In the genomic region with DNA sequence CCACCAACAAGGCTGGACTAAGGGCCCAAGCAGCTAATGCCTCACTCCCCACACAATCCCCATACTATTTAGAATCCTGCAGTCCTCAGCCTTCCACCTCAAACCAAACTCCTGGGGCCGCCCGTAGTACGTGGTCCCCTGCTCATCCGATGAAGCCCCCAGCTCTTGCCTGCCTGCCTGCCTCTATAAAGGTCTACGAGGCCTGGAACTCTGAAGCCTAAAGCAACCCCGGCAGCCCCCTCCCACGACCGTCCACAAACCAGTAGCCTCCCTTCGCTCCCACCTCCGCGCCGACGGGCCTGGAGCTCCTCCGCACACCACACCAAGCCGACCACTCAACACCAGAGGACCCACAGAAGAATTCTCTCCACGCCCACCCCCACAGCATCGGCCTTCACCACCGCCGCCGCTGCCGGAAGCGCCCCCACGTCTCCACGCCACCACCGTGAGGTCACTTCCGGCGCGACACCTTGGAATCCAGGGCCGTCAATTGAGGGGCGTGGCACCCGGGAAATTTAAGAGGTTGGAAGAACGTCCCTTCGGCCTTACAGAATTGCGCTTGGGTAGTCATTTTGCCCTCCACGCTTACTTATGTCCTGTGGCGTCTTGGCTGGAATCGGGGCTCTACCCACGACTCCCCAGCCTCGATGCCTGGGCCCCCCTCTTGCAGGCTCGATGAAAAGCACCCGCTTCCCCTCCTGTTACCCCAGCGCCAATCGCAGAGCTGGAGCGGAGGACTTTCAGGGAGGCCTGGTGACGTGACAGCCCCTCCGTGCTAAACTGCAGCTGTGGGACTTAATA, we compare ENCODE assay signal across 1 cellular context.
TF ChIP-seq lines count a peak whose summit lies in the region.

A gene with protein sequence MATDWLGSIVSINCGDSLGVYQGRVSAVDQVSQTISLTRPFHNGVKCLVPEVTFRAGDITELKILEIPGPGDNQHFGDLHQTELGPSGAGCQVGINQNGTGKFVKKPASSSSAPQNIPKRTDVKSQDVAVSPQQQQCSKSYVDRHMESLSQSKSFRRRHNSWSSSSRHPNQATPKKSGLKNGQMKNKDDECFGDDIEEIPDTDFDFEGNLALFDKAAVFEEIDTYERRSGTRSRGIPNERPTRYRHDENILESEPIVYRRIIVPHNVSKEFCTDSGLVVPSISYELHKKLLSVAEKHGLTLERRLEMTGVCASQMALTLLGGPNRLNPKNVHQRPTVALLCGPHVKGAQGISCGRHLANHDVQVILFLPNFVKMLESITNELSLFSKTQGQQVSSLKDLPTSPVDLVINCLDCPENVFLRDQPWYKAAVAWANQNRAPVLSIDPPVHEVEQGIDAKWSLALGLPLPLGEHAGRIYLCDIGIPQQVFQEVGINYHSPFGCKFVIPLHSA (minus strand): TSS at position 428 of the 801 bp plus-strand sequence. CDS start 20,900 bp downstream, outside the sequence.

TF ChIP-seq in K562, 482 proteins besides CTCF, POLR2A, EP300 and RAD21 (continued from another document and continues in another):
- TF ChIP-seq, protein P1, sequence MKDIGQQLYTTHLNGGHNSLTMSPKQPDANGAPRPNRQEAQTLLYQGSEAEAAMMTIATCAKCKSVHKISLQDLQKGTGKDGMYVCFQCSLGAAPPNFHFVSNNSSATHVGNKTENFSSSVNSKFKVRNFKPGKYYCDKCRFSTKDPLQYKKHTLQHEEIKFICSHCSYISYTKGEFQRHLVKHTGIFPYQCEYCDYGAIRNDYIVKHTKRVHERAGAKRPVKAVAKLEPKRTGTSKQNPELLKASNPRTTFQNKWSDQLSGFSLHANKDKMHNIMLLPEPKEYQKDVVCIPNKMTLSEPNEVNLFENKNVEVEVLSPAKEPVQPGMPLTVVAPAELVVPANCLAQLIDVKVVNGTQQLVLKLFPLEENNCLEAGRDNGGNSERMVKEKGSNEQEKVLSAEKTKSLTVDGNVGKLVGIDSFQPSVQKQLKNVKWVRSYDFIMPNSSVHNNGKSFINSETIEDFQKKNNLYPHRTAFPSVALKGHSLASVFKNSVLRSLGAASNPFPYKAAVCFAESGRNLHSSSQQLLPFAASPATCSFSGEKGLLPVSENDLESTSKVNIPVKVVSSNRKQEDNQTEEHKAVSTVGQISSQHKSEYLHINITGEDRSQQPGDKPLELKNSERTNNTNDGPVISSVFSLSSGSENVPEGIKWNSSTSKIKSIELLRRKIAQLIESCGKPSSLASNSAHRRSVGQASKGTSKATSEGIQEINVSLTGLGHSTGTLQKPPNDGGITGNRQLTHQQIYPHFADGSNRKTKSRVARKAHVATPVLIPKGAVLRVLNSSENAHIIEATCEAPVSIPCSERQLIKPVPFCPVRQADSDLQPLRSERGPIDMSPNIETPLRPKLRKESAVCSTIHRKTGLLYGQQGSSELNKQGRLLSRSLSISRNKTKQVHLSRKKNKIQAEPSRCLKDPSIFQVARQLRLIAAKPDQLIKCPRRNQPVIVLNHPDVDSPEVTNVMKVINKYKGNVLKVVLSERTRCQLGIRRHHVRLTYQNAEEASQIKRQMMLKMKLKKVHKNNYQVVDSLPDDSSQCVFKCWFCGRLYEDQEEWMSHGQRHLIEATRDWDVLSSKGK (CRISPR knock-in tag; IDR thresholded peaks at IDR 0.05), result no peak
- no peak for TF ChIP-seq PPARD (CRISPR knock-in tag; IDR thresholded peaks at IDR 0.05)
- TF ChIP-seq IRF2 (CRISPR knock-in tag; IDR thresholded peaks at IDR 0.05), result no peak
- TF ChIP-seq ZNF24 (IDR thresholded peaks at IDR 0.05), result no peak
- TF ChIP-seq ADNP (tag; IDR thresholded peaks at IDR 0.05), result no peak
- TF ChIP-seq, protein P2, sequence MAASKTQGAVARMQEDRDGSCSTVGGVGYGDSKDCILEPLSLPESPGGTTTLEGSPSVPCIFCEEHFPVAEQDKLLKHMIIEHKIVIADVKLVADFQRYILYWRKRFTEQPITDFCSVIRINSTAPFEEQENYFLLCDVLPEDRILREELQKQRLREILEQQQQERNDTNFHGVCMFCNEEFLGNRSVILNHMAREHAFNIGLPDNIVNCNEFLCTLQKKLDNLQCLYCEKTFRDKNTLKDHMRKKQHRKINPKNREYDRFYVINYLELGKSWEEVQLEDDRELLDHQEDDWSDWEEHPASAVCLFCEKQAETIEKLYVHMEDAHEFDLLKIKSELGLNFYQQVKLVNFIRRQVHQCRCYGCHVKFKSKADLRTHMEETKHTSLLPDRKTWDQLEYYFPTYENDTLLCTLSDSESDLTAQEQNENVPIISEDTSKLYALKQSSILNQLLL (CRISPR knock-in tag; IDR thresholded peaks at IDR 0.05; ENCODE audit: borderline replicate concordance), result no peak
- no peak for TF ChIP-seq SRSF9 (IDR thresholded peaks at IDR 0.05; ENCODE audit: borderline replicate concordance, low read depth, low read length)
- TF ChIP-seq MBD2 (IDR thresholded peaks at IDR 0.05; ENCODE audit: borderline replicate concordance, low read depth), result peak; percentile 55; the same call in 1 of the 2 replicates
- TF ChIP-seq DPF2 (IDR thresholded peaks at IDR 0.05), result no peak; the same call in 1 of the 2 replicates
- TF ChIP-seq CBX3 (IDR thresholded peaks at IDR 0.05; ENCODE audit: borderline replicate concordance in 1 of 2, low read length in 2 of 2), result no peak
- TF ChIP-seq, protein P3, sequence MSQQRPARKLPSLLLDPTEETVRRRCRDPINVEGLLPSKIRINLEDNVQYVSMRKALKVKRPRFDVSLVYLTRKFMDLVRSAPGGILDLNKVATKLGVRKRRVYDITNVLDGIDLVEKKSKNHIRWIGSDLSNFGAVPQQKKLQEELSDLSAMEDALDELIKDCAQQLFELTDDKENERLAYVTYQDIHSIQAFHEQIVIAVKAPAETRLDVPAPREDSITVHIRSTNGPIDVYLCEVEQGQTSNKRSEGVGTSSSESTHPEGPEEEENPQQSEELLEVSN (IDR thresholded peaks at IDR 0.05; ENCODE audit: borderline replicate concordance in 1 of 2, extremely low read depth in 1 of 2, insufficient read depth in 1 of 2, insufficient read length in 1 of 2, low read depth in 1 of 2, low read length in 1 of 2, poor library complexity in 1 of 2, severe bottlenecking in 1 of 2), result peak in 1 of 2 experiments; percentile 33
- peak; percentile 50; the same call in 1 of the 2 replicates for TF ChIP-seq KLF6 (CRISPR knock-in tag; IDR thresholded peaks at IDR 0.05; ENCODE audit: borderline replicate concordance)
- TF ChIP-seq ZNF197 (CRISPR knock-in tag; IDR thresholded peaks at IDR 0.05; ENCODE audit: low read depth), result no peak
- TF ChIP-seq MTA1 (IDR thresholded peaks at IDR 0.05; ENCODE audit: borderline replicate concordance), result peak; percentile 98
- TF ChIP-seq BRF1 (IDR thresholded peaks at IDR 0.05; ENCODE audit: borderline replicate concordance, extremely low read depth, insufficient read length), result no peak
- TF ChIP-seq, protein P4, sequence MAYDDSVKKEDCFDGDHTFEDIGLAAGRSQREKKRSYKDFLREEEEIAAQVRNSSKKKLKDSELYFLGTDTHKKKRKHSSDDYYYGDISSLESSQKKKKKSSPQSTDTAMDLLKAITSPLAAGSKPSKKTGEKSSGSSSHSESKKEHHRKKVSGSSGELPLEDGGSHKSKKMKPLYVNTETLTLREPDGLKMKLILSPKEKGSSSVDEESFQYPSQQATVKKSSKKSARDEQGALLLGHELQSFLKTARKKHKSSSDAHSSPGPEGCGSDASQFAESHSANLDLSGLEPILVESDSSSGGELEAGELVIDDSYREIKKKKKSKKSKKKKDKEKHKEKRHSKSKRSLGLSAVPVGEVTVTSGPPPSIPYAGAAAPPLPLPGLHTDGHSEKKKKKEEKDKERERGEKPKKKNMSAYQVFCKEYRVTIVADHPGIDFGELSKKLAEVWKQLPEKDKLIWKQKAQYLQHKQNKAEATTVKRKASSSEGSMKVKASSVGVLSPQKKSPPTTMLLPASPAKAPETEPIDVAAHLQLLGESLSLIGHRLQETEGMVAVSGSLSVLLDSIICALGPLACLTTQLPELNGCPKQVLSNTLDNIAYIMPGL (CRISPR knock-in tag; IDR thresholded peaks at IDR 0.05), result 0 out of 2 replicates have a peak, but pooled peaks have one; percentile 59
- TF ChIP-seq MTA2 (IDR thresholded peaks at IDR 0.05; ENCODE audit: low read depth), result no peak
- no peak for TF ChIP-seq BCL6 (CRISPR knock-in tag; IDR thresholded peaks at IDR 0.05)
- TF ChIP-seq CSDE1 (IDR thresholded peaks at IDR 0.05), result 0 out of 4 replicates have a peak, but pooled peaks of 1 of the 2 experiments have one; percentile 44
- TF ChIP-seq, protein P5, sequence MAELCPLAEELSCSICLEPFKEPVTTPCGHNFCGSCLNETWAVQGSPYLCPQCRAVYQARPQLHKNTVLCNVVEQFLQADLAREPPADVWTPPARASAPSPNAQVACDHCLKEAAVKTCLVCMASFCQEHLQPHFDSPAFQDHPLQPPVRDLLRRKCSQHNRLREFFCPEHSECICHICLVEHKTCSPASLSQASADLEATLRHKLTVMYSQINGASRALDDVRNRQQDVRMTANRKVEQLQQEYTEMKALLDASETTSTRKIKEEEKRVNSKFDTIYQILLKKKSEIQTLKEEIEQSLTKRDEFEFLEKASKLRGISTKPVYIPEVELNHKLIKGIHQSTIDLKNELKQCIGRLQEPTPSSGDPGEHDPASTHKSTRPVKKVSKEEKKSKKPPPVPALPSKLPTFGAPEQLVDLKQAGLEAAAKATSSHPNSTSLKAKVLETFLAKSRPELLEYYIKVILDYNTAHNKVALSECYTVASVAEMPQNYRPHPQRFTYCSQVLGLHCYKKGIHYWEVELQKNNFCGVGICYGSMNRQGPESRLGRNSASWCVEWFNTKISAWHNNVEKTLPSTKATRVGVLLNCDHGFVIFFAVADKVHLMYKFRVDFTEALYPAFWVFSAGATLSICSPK (IDR thresholded peaks at IDR 0.05; ENCODE audit: borderline replicate concordance), result no peak
- no peak for TF ChIP-seq TCF7 (IDR thresholded peaks at IDR 0.05; ENCODE audit: borderline replicate concordance)
- TF ChIP-seq, protein P6, sequence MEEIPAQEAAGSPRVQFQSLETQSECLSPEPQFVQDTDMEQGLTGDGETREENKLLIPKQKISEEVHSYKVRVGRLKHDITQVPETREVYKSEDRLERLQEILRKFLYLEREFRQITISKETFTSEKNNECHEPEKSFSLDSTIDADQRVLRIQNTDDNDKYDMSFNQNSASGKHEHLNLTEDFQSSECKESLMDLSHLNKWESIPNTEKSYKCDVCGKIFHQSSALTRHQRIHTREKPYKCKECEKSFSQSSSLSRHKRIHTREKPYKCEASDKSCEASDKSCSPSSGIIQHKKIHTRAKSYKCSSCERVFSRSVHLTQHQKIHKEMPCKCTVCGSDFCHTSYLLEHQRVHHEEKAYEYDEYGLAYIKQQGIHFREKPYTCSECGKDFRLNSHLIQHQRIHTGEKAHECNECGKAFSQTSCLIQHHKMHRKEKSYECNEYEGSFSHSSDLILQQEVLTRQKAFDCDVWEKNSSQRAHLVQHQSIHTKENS (CRISPR knock-in tag; IDR thresholded peaks at IDR 0.05), result no peak
- no peak for TF ChIP-seq HDGF (IDR thresholded peaks at IDR 0.05)
- no peak for TF ChIP-seq ZNF668 (CRISPR knock-in tag; IDR thresholded peaks at IDR 0.05)
- TF ChIP-seq SMARCE1 (IDR thresholded peaks at IDR 0.05), result 0 out of 2 replicates have a peak, but pooled peaks have one; percentile 28
- 0 out of 2 replicates have a peak, but pooled peaks have one; percentile 37 for TF ChIP-seq PHB2 (IDR thresholded peaks at IDR 0.05; ENCODE audit: low read depth)
- TF ChIP-seq, protein P7, sequence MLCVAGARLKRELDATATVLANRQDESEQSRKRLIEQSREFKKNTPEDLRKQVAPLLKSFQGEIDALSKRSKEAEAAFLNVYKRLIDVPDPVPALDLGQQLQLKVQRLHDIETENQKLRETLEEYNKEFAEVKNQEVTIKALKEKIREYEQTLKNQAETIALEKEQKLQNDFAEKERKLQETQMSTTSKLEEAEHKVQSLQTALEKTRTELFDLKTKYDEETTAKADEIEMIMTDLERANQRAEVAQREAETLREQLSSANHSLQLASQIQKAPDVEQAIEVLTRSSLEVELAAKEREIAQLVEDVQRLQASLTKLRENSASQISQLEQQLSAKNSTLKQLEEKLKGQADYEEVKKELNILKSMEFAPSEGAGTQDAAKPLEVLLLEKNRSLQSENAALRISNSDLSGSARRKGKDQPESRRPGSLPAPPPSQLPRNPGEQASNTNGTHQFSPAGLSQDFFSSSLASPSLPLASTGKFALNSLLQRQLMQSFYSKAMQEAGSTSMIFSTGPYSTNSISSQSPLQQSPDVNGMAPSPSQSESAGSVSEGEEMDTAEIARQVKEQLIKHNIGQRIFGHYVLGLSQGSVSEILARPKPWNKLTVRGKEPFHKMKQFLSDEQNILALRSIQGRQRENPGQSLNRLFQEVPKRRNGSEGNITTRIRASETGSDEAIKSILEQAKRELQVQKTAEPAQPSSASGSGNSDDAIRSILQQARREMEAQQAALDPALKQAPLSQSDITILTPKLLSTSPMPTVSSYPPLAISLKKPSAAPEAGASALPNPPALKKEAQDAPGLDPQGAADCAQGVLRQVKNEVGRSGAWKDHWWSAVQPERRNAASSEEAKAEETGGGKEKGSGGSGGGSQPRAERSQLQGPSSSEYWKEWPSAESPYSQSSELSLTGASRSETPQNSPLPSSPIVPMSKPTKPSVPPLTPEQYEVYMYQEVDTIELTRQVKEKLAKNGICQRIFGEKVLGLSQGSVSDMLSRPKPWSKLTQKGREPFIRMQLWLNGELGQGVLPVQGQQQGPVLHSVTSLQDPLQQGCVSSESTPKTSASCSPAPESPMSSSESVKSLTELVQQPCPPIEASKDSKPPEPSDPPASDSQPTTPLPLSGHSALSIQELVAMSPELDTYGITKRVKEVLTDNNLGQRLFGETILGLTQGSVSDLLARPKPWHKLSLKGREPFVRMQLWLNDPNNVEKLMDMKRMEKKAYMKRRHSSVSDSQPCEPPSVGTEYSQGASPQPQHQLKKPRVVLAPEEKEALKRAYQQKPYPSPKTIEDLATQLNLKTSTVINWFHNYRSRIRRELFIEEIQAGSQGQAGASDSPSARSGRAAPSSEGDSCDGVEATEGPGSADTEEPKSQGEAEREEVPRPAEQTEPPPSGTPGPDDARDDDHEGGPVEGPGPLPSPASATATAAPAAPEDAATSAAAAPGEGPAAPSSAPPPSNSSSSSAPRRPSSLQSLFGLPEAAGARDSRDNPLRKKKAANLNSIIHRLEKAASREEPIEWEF (CRISPR knock-in tag; IDR thresholded peaks at IDR 0.05), result no peak
- TF ChIP-seq GABPB2 (CRISPR knock-in tag; conservative IDR thresholded peaks at IDR 0.05), result no peak
- no peak for TF ChIP-seq SRSF1 (IDR thresholded peaks at IDR 0.05; ENCODE audit: low read depth, low read length)
- TF ChIP-seq TAF15 (IDR thresholded peaks at IDR 0.05; ENCODE audit: low read depth, low read length), result no peak
- TF ChIP-seq, protein P8, sequence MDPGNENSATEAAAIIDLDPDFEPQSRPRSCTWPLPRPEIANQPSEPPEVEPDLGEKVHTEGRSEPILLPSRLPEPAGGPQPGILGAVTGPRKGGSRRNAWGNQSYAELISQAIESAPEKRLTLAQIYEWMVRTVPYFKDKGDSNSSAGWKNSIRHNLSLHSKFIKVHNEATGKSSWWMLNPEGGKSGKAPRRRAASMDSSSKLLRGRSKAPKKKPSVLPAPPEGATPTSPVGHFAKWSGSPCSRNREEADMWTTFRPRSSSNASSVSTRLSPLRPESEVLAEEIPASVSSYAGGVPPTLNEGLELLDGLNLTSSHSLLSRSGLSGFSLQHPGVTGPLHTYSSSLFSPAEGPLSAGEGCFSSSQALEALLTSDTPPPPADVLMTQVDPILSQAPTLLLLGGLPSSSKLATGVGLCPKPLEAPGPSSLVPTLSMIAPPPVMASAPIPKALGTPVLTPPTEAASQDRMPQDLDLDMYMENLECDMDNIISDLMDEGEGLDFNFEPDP (CRISPR knock-in tag; IDR thresholded peaks at IDR 0.05), result no peak
- TF ChIP-seq ZNF41 (CRISPR knock-in tag; conservative IDR thresholded peaks at IDR 0.05), result no peak
